8 cellular contexts compared by ENCODE assay signal in the genomic region with DNA sequence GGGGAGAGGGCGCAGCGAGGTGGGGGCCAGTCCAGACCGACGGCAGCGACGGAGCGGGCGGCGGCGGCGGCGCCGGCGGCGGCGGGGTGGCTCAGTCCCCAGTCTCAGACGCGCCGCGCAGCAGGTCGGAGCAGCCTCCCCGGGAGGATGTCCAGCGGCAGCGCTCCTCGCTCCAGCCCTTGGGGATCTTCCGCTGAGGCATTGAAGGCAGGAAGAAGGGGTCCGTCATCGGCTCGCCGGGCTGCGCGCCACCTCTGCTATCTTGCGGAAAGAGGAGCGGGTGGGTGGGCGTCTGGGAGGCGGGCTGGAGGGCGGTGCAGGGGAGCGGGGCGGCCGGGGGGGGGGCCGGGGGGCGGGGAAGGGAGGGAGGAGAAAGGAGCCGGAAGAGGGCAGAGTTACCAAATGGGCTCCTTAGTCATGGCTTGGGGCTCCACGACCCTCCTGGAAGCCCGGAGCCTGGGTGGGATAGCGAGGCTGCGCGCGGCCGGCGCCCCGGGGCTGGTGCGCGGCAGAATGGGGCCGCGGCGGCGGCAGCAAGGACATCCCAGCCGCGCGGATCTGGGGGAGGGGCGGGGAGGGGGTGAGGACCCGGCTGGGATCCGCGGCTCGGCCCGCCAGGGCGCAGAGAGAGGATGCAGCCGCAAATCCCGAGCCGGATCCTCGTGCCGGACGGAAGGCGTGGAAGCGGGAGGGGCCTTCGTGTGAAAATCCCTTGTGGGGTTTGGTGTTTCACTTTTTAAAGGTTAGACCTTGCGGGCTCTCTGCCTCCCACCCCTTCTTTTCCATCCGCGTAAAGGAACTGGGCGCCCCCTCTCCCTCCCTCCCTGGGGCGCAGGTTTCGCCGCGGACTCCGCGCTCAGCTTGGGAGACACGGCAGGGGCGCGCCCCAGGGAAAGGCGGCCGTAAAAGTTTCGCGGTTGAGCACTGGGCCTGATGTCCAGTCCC. TPM values are rescaled to one million over a fixed set of nuclear protein-coding genes. Genes with fewer than 3 reads are reported as not detected.
DNase-seq lines count a peak whose midpoint lies in the region; ATAC-seq and TF ChIP-seq lines count a peak whose summit lies in the region.

Gene NETO1, minus strand, starts transcription at position 267 of the 945 bp plus-strand sequence. CDS start 696 bp downstream, outside the sequence.

- DNase-seq in DMS53 (lab: John Stamatoyannopoulos, UW) (peak; percentile 88), neuronal stem cell (ENCODE audit: low spot score) (peak; percentile 49), erythroblast (lab: John Stamatoyannopoulos, UW) (no peak), natural killer cell (no peak)
- DNase-seq in central memory CD8-positive, alpha-beta T cell (ENCODE audit: low spot score in 2 of 2), result no peak
- DNase-seq in activated CD8-positive, alpha-beta memory T cell treated with anti-CD3 and anti-CD28 coated beads, Interleukin-2, amount 50 U/mL, for 4 hours, result no peak
- no peak for DNase-seq in stimulated activated CD8-positive, alpha-beta memory T cell treated with anti-CD3 and anti-CD28 coated beads, Interleukin-4, amount 100 ng/mL, for 48 hours

- no peak within 1 kb of the TSS for H3K27ac Mint-ChIP-seq in central memory CD8-positive, alpha-beta T cell (ENCODE audit: low read depth)
- H3K27ac Mint-ChIP-seq in natural killer cell, result no peak within 1 kb of the TSS

- H3K9ac ChIP-seq in neuronal stem cell (ENCODE audit: low read depth, low read length, poor library complexity), result peak within 1 kb of the TSS; percentile 88

- H2AK5ac ChIP-seq in neuronal stem cell (ENCODE audit: low read depth, low read length), result no peak within 1 kb of the TSS

- H3K14ac ChIP-seq in neuronal stem cell (ENCODE audit: low read length), result peak within 1 kb of the TSS; percentile 82

- no peak within 1 kb of the TSS for H4K91ac ChIP-seq in neuronal stem cell (ENCODE audit: low read depth, low read length, poor library complexity)

- H3K18ac ChIP-seq in neuronal stem cell (ENCODE audit: low read length), result peak within 1 kb of the TSS; percentile 95

- no peak within 1 kb of the TSS for H3K27ac ChIP-seq in neuronal stem cell (replicated peaks; ENCODE audit: low read length)

- no peaks in the 10 kb centered on the region for H3K4me1 Mint-ChIP-seq in central memory CD8-positive, alpha-beta T cell
- H3K4me1 Mint-ChIP-seq in natural killer cell, result peaks cover 0 to 6% of the 10 kb centered on the region in 2 donors

- H3K4me3 ChIP-seq in neuronal stem cell (ENCODE audit: low read length in 2 of 2), result peak within 1 kb of the TSS; percentile 68 to 88

- H3K4me2 ChIP-seq in neuronal stem cell (ENCODE audit: insufficient read depth, low read length, poor library complexity, severe bottlenecking), result peak within 1 kb of the TSS; percentile 98

- H3K9me3 ChIP-seq in neuronal stem cell (replicated peaks in 1 of 2; ENCODE audit: control insufficient read depth in 2 of 2, insufficient read depth in 1 of 2, low read depth in 1 of 2, low read length in 2 of 2), result no peaks in the 10 kb centered on the region

- H2AFZ ChIP-seq in neuronal stem cell (ENCODE audit: low read length), result peak within 1 kb of the TSS; percentile 97

- WGBS in neuronal stem cell (ENCODE audit: extremely low coverage in 2 of 2, insufficient read length in 2 of 2, insufficient replicate concordance in 1 of 2), 2 donors, result no CpG with 5 or more reads among the region's 94 CpGs

- peak within 1 kb of the TSS; percentile 26 for H2BK15ac ChIP-seq in neuronal stem cell (ENCODE audit: low read length)

- peaks cover 0 to 5% of the 10 kb centered on the region in 2 donors for H3K4me1 ChIP-seq in neuronal stem cell (ENCODE audit: control insufficient read depth in 2 of 2, insufficient read depth in 1 of 2, low read depth in 1 of 2, low read length in 2 of 2)

- no peaks in the 10 kb centered on the region for H3K79me1 ChIP-seq in neuronal stem cell (ENCODE audit: low read depth, low read length)

- no peak for TF ChIP-seq POLR2A in erythroblast (IDR thresholded peaks at IDR 0.05; ENCODE audit: low read length)

- H3K4me3 Mint-ChIP-seq in central memory CD8-positive, alpha-beta T cell, result peak within 1 kb of the TSS; percentile 34
- no peak within 1 kb of the TSS for H3K4me3 Mint-ChIP-seq in natural killer cell

- H2BK12ac ChIP-seq in neuronal stem cell (ENCODE audit: low read length), result no peak within 1 kb of the TSS

- TF ChIP-seq CTCF in natural killer cell (IDR thresholded peaks at IDR 0.05), result no peak

- no peak within 1 kb of the TSS for H2BK5ac ChIP-seq in neuronal stem cell (ENCODE audit: low read length)

- peak; percentile 44 for ATAC-seq in HG02973 (IDR thresholded peaks at IDR 0.05; ENCODE audit: unreplicated experiment)
- no peak for ATAC-seq in central memory CD8-positive, alpha-beta T cell (replicated peaks; ENCODE audit: extremely low read depth, poor library complexity, severe bottlenecking)
- ATAC-seq in natural killer cell, result no peak

- intact Hi-C loops in natural killer cell (cut with micrococcal nuclease), result no loop called here

- H3K9me3 Mint-ChIP-seq in central memory CD8-positive, alpha-beta T cell, result peaks cover 25% of the 10 kb centered on the region
- H3K9me3 Mint-ChIP-seq in natural killer cell, result peaks cover 7 to 13% of the 10 kb centered on the region in 2 donors

- peaks cover 6 to 38% (median 35%) of the 10 kb centered on the region in 3 experiments for H3K27me3 ChIP-seq in neuronal stem cell (ENCODE audit: control insufficient read depth in 3 of 3, insufficient read depth in 3 of 3, low read depth in 1 of 3, low read length in 3 of 3)

- peaks cover 11% of the 10 kb centered on the region for H3K27me3 Mint-ChIP-seq in central memory CD8-positive, alpha-beta T cell
- peaks cover 21 to 28% of the 10 kb centered on the region in 2 donors for H3K27me3 Mint-ChIP-seq in natural killer cell (ENCODE audit: low read depth in 2 of 2)

- H4K8ac ChIP-seq in neuronal stem cell (ENCODE audit: low read depth, low read length), result no peak within 1 kb of the TSS

- H3K36me3 ChIP-seq in neuronal stem cell (replicated peaks in 1 of 2; ENCODE audit: control insufficient read depth in 2 of 2, insufficient read depth in 2 of 2, low read length in 2 of 2), result peaks cover 0 to 20% of the 10 kb centered on the region in 2 donors

- H3K36me3 Mint-ChIP-seq in central memory CD8-positive, alpha-beta T cell (ENCODE audit: insufficient read depth), result no peaks in the 10 kb centered on the region
- peaks cover 9% of the 10 kb centered on the region for H3K36me3 Mint-ChIP-seq in natural killer cell

- no peak within 1 kb of the TSS for H3K4ac ChIP-seq in neuronal stem cell (ENCODE audit: low read length)

- peak within 1 kb of the TSS; percentile 70 for H3K23ac ChIP-seq in neuronal stem cell (ENCODE audit: low read depth, low read length, poor library complexity)

- H2BK120ac ChIP-seq in neuronal stem cell (ENCODE audit: low read depth, low read length), result no peak within 1 kb of the TSS

RNA-seq across cellular contexts. Expression of gene NETO1, which starts in this region (rescaled TPM):
- polyA plus RNA-seq in neuronal stem cell (2013, experiment 1 of 2), result 3.2 TPM
- 2.4 TPM for polyA plus RNA-seq in neuronal stem cell (2013, experiment 2 of 2)
- not detected for total RNA-seq in natural killer cell

Comparison
In these comparisons a context has a peak if more than half of its experiments do, and no peak if none do; other contexts are left out.
1. DNase-seq: peak in DMS53 (single experiment) and neuronal stem cell (single experiment); none in central memory CD8-positive, alpha-beta T cell (0 of 2), erythroblast (0 of 2), activated CD8-positive, alpha-beta memory T cell treated with anti-CD3 and anti-CD28 coated beads, Interleukin-2, amount 50 U/mL, for 4 hours (single experiment), natural killer cell (single experiment) and stimulated activated CD8-positive, alpha-beta memory T cell treated with anti-CD3 and anti-CD28 coated beads, Interleukin-4, amount 100 ng/mL, for 48 hours (single experiment).